Comparison of ENCODE assay signal across 17 cellular contexts in the genomic region with DNA sequence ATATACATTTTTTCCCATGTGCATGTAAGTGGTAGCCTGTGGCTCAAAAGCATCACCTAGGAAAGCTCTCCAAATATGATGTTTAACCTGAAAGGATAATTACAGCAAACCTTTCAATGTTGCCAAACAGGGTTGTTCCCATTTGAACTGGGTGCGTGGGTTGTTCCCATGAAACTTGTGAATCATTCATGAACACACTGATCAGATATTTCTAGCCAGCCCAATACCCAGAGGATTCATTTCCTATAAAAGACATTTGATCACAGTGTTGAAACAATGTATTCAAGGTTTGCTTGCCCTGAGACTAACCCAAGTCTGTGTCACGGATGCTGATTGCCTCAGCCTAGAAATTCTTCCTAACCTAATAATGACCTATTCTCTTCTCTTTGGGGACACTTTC. TPM values are rescaled to one million over a fixed set of nuclear protein-coding genes. Genes with fewer than 3 reads are reported as not detected.
DNase-seq lines count a peak whose midpoint lies in the region; ATAC-seq, FAIRE-seq and TF ChIP-seq lines count a peak whose summit lies in the region.
"Had no signal": no experiment of that assay in that cellular context is flagged by ENCODE, and none has a peak within 500 bp of the region (broad histone marks: within the 10 kb centered on the region; RNA-seq: fewer than 3 reads in every experiment).

No MANE protein-coding gene starts in this region.

- H3K9ac ChIP-seq in endodermal cell (ENCODE audit: extremely low read depth, low read length, poor library complexity, severe bottlenecking) = no peak overlapping the region

- H3K4me1 ChIP-seq in endodermal cell (ENCODE audit: control insufficient read depth, insufficient read depth, low read length) = no peaks in the 10 kb centered on the region

- no peaks in the 10 kb centered on the region for H3K4me1 Mint-ChIP-seq in natural killer cell treated with Interleukin-12 subunit alpha and Interleukin-12 subunit beta and Interleukin-15 and Interleukin-18, amount 100 ng/mL, for 72 hours (ENCODE audit: low read depth in 2 of 2)
- peaks cover 22% of the 10 kb centered on the region for H3K4me1 Mint-ChIP-seq in endodermal cell

- H3K27ac ChIP-seq in endodermal cell (ENCODE audit: low read depth, low read length) = no peak overlapping the region
- H3K27ac ChIP-seq: dorsolateral prefrontal cortex had no signal

- no peak overlapping the region for H3K4me3 ChIP-seq in epithelial cell of esophagus (ENCODE audit: low read length)
- H3K4me3 ChIP-seq in endodermal cell (ENCODE audit: low read length) = no peak overlapping the region
- H3K4me3 ChIP-seq: dorsolateral prefrontal cortex had no signal

- H3K27me3 ChIP-seq in endodermal cell (ENCODE audit: control insufficient read depth, insufficient read depth, low read length, poor library complexity, severe bottlenecking) = peaks cover 71% of the 10 kb centered on the region

- H3K4me3 Mint-ChIP-seq in natural killer cell treated with Interleukin-12 subunit alpha and Interleukin-12 subunit beta and Interleukin-15 and Interleukin-18, amount 100 ng/mL, for 72 hours = no peak overlapping the region
- no peak overlapping the region for H3K4me3 Mint-ChIP-seq in endodermal cell
- H3K4me3 Mint-ChIP-seq: activated CD8-positive, alpha-beta T cell treated with anti-CD3 and anti-CD28 coated beads for 36 hours; activated naive CD4-positive, alpha-beta T cell treated with anti-CD3 and anti-CD28 coated beads for 36 hours; H9 had no signal

- no peak overlapping the region for H3K27ac Mint-ChIP-seq in natural killer cell treated with Interleukin-12 subunit alpha and Interleukin-12 subunit beta and Interleukin-15 and Interleukin-18, amount 100 ng/mL, for 72 hours
- no peak overlapping the region for H3K27ac Mint-ChIP-seq in endodermal cell
- H3K27ac Mint-ChIP-seq: activated CD8-positive, alpha-beta T cell treated with anti-CD3 and anti-CD28 coated beads for 36 hours; activated naive CD4-positive, alpha-beta T cell treated with anti-CD3 and anti-CD28 coated beads for 36 hours; H9 had no signal

- H3K36me3 Mint-ChIP-seq in natural killer cell treated with Interleukin-12 subunit alpha and Interleukin-12 subunit beta and Interleukin-15 and Interleukin-18, amount 100 ng/mL, for 72 hours = no peaks in the 10 kb centered on the region
- H3K36me3 Mint-ChIP-seq in endodermal cell (ENCODE audit: low read depth) = no peaks in the 10 kb centered on the region

- H3K9me3 ChIP-seq in endodermal cell (ENCODE audit: control insufficient read depth, low read length) = no peaks in the 10 kb centered on the region

- no peaks in the 10 kb centered on the region for H3K36me3 ChIP-seq in endodermal cell (ENCODE audit: control insufficient read depth, insufficient read depth, low read length)

- no peaks in the 10 kb centered on the region for H3K9me3 Mint-ChIP-seq in natural killer cell treated with Interleukin-12 subunit alpha and Interleukin-12 subunit beta and Interleukin-15 and Interleukin-18, amount 100 ng/mL, for 72 hours
- H3K9me3 Mint-ChIP-seq in endodermal cell = no peaks in the 10 kb centered on the region
- H3K9me3 Mint-ChIP-seq: activated CD8-positive, alpha-beta T cell treated with anti-CD3 and anti-CD28 coated beads for 36 hours; activated naive CD4-positive, alpha-beta T cell treated with anti-CD3 and anti-CD28 coated beads for 36 hours; H9 had no signal

- no peak for TF ChIP-seq CTCF in epithelial cell of esophagus (IDR thresholded peaks at IDR 0.05; ENCODE audit: insufficient read depth, low read depth, low read length, missing control alignments)
- no peak for TF ChIP-seq CTCF in endodermal cell (conservative IDR thresholded peaks at IDR 0.05)

- no peak for ATAC-seq in natural killer cell treated with Interleukin-12 subunit alpha and Interleukin-12 subunit beta and Interleukin-15 and Interleukin-18, amount 100 ng/mL, for 72 hours
- ATAC-seq: activated CD8-positive, alpha-beta T cell treated with anti-CD3 and anti-CD28 coated beads for 36 hours had no signal

- H3K27me3 Mint-ChIP-seq in natural killer cell treated with Interleukin-12 subunit alpha and Interleukin-12 subunit beta and Interleukin-15 and Interleukin-18, amount 100 ng/mL, for 72 hours = peaks cover 42 to 55% of the 10 kb centered on the region in 2 donors
- peaks cover 52% of the 10 kb centered on the region for H3K27me3 Mint-ChIP-seq in endodermal cell (ENCODE audit: insufficient read depth)

- FAIRE-seq in HTR-8/SVneo (lab: Jason Lieb, UNC) = peak; percentile 79
- FAIRE-seq: GM12892, small intestine had no signal

- 91% methylated on average over 2 of the region's 2 CpGs; no CpG with 5 or more reads in 1 of the 2 experiments for WGBS in endodermal cell (ENCODE audit: insufficient coverage in 1 of 2, insufficient read length in 1 of 2), 2 experiments

- peak; percentile 36 for DNase-seq in COLO829 (ENCODE audit: low spot score)
- peak; percentile 43 for DNase-seq in HTR-8/SVneo (ENCODE audit: insufficient read length, low spot score)
- peak; percentile 99 for DNase-seq in epithelial cell of esophagus (ENCODE audit: low read depth)
- DNase-seq in renal cortical epithelial cell (ENCODE audit: low read depth) = peak; percentile 94
- no peak for DNase-seq in putamen (ENCODE audit: low spot score)
- DNase-seq in natural killer cell treated with Interleukin-12 subunit alpha and Interleukin-12 subunit beta and Interleukin-15 and Interleukin-18, amount 100 ng/mL, for 72 hours (ENCODE audit: low spot score) = no peak
- DNase-seq in activated gamma-delta T cell (lab: John Stamatoyannopoulos, UW) = no peak
- DNase-seq in endodermal cell = no peak
- DNase-seq: activated CD8-positive, alpha-beta T cell treated with anti-CD3 and anti-CD28 coated beads for 36 hours; activated naive CD4-positive, alpha-beta T cell treated with anti-CD3 and anti-CD28 coated beads for 36 hours; dorsolateral prefrontal cortex; H9; hypothalamus; NCI-H1436; NCI-H82; small intestine had no signal

RNA-seq across cellular contexts. Expression of a gene that starts 12.9 kb away (rescaled TPM):
- total RNA-seq in renal cortical epithelial cell = not detected in 2 replicates
- total RNA-seq in natural killer cell treated with Interleukin-12 subunit alpha and Interleukin-12 subunit beta and Interleukin-15 and Interleukin-18, amount 100 ng/mL, for 72 hours = not detected
- not detected for total RNA-seq in endodermal cell
- not detected for polyA plus RNA-seq in endodermal cell (2013, experiment 1 of 2)
- polyA plus RNA-seq in endodermal cell (2013, experiment 2 of 2) = not detected
- total RNA-seq: activated CD8-positive, alpha-beta T cell treated with anti-CD3 and anti-CD28 coated beads for 36 hours; activated naive CD4-positive, alpha-beta T cell treated with anti-CD3 and anti-CD28 coated beads for 36 hours; H9 had no signal

RNA-seq across cellular contexts. Expression of a gene that starts 16.4 kb away (rescaled TPM):
- total RNA-seq in renal cortical epithelial cell = 1.2 and 68.1 TPM in 2 replicates
- total RNA-seq in natural killer cell treated with Interleukin-12 subunit alpha and Interleukin-12 subunit beta and Interleukin-15 and Interleukin-18, amount 100 ng/mL, for 72 hours = not detected
- total RNA-seq in endodermal cell = not detected
- not detected for polyA plus RNA-seq in endodermal cell (2013, experiment 1 of 2)
- not detected for polyA plus RNA-seq in endodermal cell (2013, experiment 2 of 2)
- total RNA-seq: activated CD8-positive, alpha-beta T cell treated with anti-CD3 and anti-CD28 coated beads for 36 hours; activated naive CD4-positive, alpha-beta T cell treated with anti-CD3 and anti-CD28 coated beads for 36 hours; H9 had no signal

RNA-seq across cellular contexts. Expression of a gene that starts 30.2 kb away (rescaled TPM):
- total RNA-seq in renal cortical epithelial cell (not detected in 2 replicates), endodermal cell (not detected)
- total RNA-seq in natural killer cell treated with Interleukin-12 subunit alpha and Interleukin-12 subunit beta and Interleukin-15 and Interleukin-18, amount 100 ng/mL, for 72 hours = not detected
- polyA plus RNA-seq in endodermal cell (2013, experiment 1 of 2) = not detected
- not detected for polyA plus RNA-seq in endodermal cell (2013, experiment 2 of 2)
- total RNA-seq: activated CD8-positive, alpha-beta T cell treated with anti-CD3 and anti-CD28 coated beads for 36 hours; activated naive CD4-positive, alpha-beta T cell treated with anti-CD3 and anti-CD28 coated beads for 36 hours; H9 had no signal

RNA-seq across cellular contexts. Expression of a gene that starts 40.1 kb away (rescaled TPM):
- not detected in 2 replicates for total RNA-seq in renal cortical epithelial cell
- not detected for total RNA-seq in natural killer cell treated with Interleukin-12 subunit alpha and Interleukin-12 subunit beta and Interleukin-15 and Interleukin-18, amount 100 ng/mL, for 72 hours
- total RNA-seq in endodermal cell = not detected
- polyA plus RNA-seq in endodermal cell (2013, experiment 1 of 2) = not detected
- not detected for polyA plus RNA-seq in endodermal cell (2013, experiment 2 of 2)
- total RNA-seq: activated CD8-positive, alpha-beta T cell treated with anti-CD3 and anti-CD28 coated beads for 36 hours; activated naive CD4-positive, alpha-beta T cell treated with anti-CD3 and anti-CD28 coated beads for 36 hours; dorsolateral prefrontal cortex; H9 had no signal
- polyA plus RNA-seq: small intestine had no signal

RNA-seq across cellular contexts. Expression of a gene that starts 45.8 kb away (rescaled TPM):
- not detected in 2 replicates for total RNA-seq in renal cortical epithelial cell
- total RNA-seq in natural killer cell treated with Interleukin-12 subunit alpha and Interleukin-12 subunit beta and Interleukin-15 and Interleukin-18, amount 100 ng/mL, for 72 hours = not detected
- total RNA-seq in endodermal cell = not detected
- polyA plus RNA-seq in endodermal cell (2013, experiment 1 of 2) = not detected
- polyA plus RNA-seq in endodermal cell (2013, experiment 2 of 2) = not detected
- total RNA-seq: activated CD8-positive, alpha-beta T cell treated with anti-CD3 and anti-CD28 coated beads for 36 hours; activated naive CD4-positive, alpha-beta T cell treated with anti-CD3 and anti-CD28 coated beads for 36 hours; dorsolateral prefrontal cortex; H9 had no signal
- polyA plus RNA-seq: small intestine had no signal

Comparison
In these comparisons a context has a peak if more than half of its experiments do, and no peak if none do; other contexts are left out.
1. DNase-seq: peak in COLO829 (single experiment), HTR-8/SVneo (single experiment), epithelial cell of esophagus (single experiment) and renal cortical epithelial cell (single experiment); none in putamen (single experiment), natural killer cell treated with Interleukin-12 subunit alpha and Interleukin-12 subunit beta and Interleukin-15 and Interleukin-18, amount 100 ng/mL, for 72 hours (single experiment), activated gamma-delta T cell (single experiment) and endodermal cell (single experiment).